Comparison of ENCODE assay signal across 21 cellular contexts in the genomic region with DNA sequence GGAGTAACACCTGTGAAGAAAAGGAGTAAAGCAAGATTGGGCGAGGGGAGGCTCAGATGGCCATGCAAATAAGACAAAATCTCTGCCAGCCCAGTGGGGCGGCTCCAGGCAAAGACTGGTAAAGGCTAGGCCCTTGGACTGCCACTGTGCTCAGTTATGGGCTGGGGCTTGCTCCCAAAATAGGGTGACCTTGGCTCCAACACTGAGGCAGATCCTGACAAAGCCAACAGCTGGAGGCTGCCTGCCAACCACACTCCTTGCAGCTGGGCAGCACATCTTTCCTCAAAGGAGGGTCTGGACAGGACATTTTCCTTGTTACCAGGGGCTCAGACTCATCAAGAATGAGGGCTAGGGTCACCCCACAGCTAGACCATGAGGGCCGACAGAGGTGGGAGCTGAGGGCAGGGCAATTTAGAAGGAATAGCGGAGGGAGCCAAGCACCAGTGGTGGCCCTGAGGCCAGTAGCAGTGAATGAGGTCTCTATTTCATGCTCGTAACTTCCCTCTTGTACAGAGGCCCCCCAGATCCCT.
DNase-seq lines count a peak whose midpoint lies in the region; ATAC-seq, FAIRE-seq and TF ChIP-seq lines count a peak whose summit lies in the region.
"Had no signal": no experiment of that assay in that cellular context is flagged by ENCODE, and none has a peak within 500 bp of the region (broad histone marks: within the 10 kb centered on the region; RNA-seq: fewer than 3 reads in every experiment).

No MANE protein-coding gene starts in this region.

- H3K27me3 Mint-ChIP-seq in HFFc6 (ENCODE audit: insufficient read depth): peaks cover 3% of the 10 kb centered on the region
- peaks cover 8% of the 10 kb centered on the region for H3K27me3 Mint-ChIP-seq in astrocyte (ENCODE audit: low read depth, unreplicated experiment)

- DNase-seq in HFFc6 (no peak), astrocyte (ENCODE audit: low read depth) (no peak), left ventricle myocardium superior (no peak), spleen (no peak), GM12891 (ENCODE audit: insufficient read length, low spot score) (no peak), LoVo (ENCODE audit: low spot score) (no peak)
- DNase-seq: activated CD4-positive, alpha-beta T cell treated with anti-CD3 and anti-CD28 coated beads for 48 hours; activated naive CD4-positive, alpha-beta T cell treated with anti-CD3 and anti-CD28 coated beads, Interleukin-2, amount 10 ng/mL, durations not matched to agents 7 days and 5 days; amniotic stem cell; DMS153; NCI-H1694 treated with DMSO at 0.1 percent for 48 hours; NCI-H524 treated with DMSO at 0.1 percent for 48 hours; nucleus accumbens; stimulated activated CD4-positive, alpha-beta T cell treated with anti-CD3 and anti-CD28 coated beads, Interleukin-4, amount 100 ng/mL, for 4 hours had no signal

- peak overlapping the region; percentile 80 for H3K27ac ChIP-seq in astrocyte (ENCODE audit: low read depth, low read length)
- H3K27ac ChIP-seq in spleen: peak overlapping the region in 5 of 8 donors; percentile 30 to 69 (median 59)
- H3K27ac ChIP-seq: KMS-11, thyroid gland, VCaP had no signal

- no peaks in the 10 kb centered on the region for H3K79me2 ChIP-seq in astrocyte (ENCODE audit: insufficient read depth, low read length)

- H3K9ac ChIP-seq in astrocyte (ENCODE audit: low read length): peak overlapping the region; percentile 18
- H3K9ac ChIP-seq: KMS-11 had no signal

- H3K36me3 ChIP-seq in astrocyte (ENCODE audit: insufficient read depth, low read length): no peaks in the 10 kb centered on the region
- no peaks in the 10 kb centered on the region for H3K36me3 ChIP-seq in spleen
- H3K36me3 ChIP-seq: thyroid gland had no signal

- no peaks in the 10 kb centered on the region for H4K20me1 ChIP-seq in astrocyte (ENCODE audit: insufficient read depth, low read length)

- ATAC-seq in left ventricle myocardium superior: peak; percentile 42
- ATAC-seq in HG03571 (IDR thresholded peaks at IDR 0.05; ENCODE audit: unreplicated experiment): no peak

- FAIRE-seq in astrocyte (lab: Jason Lieb, UNC) (no peak), GM12891 (lab: Jason Lieb, UNC) (no peak)
- FAIRE-seq: bronchial epithelial cell had no signal

- H2AFZ ChIP-seq in astrocyte (ENCODE audit: low read depth, low read length): peak overlapping the region; percentile 72

- H3K4me2 ChIP-seq in astrocyte (ENCODE audit: low read length): peak overlapping the region; percentile 27
- H3K4me2 ChIP-seq: KMS-11 had no signal

- H3K9me3 Mint-ChIP-seq in HFFc6 (no peaks in the 10 kb centered on the region), astrocyte (ENCODE audit: unreplicated experiment) (peaks cover 4% of the 10 kb centered on the region)
- H3K9me3 Mint-ChIP-seq: activated naive CD4-positive, alpha-beta T cell treated with anti-CD3 and anti-CD28 coated beads, Interleukin-2, amount 10 ng/mL, durations not matched to agents 7 days and 5 days; memory B cell; stimulated activated naive CD8-positive, alpha-beta T cell treated with anti-CD3 and anti-CD28 coated beads, Interleukin-15, Interleukin-2, amounts not matched to agents 100 ng/mL and 50 ng/mL, for 24 hours had no signal

- H3K27ac Mint-ChIP-seq in HFFc6 (peak overlapping the region; percentile 87), astrocyte (ENCODE audit: unreplicated experiment) (peak overlapping the region; percentile 59)
- H3K27ac Mint-ChIP-seq: activated naive CD4-positive, alpha-beta T cell treated with anti-CD3 and anti-CD28 coated beads, Interleukin-2, amount 10 ng/mL, durations not matched to agents 7 days and 5 days; memory B cell; stimulated activated naive CD8-positive, alpha-beta T cell treated with anti-CD3 and anti-CD28 coated beads, Interleukin-15, Interleukin-2, amounts not matched to agents 100 ng/mL and 50 ng/mL, for 24 hours had no signal

- H3K4me1 Mint-ChIP-seq in HFFc6 (ENCODE audit: low read depth) (peaks cover 27% of the 10 kb centered on the region), astrocyte (ENCODE audit: low read depth, unreplicated experiment) (peaks cover 17% of the 10 kb centered on the region)

- no peak overlapping the region for H3K4me3 Mint-ChIP-seq in HFFc6
- no peak overlapping the region for H3K4me3 Mint-ChIP-seq in astrocyte (ENCODE audit: unreplicated experiment)
- H3K4me3 Mint-ChIP-seq: activated naive CD4-positive, alpha-beta T cell treated with anti-CD3 and anti-CD28 coated beads, Interleukin-2, amount 10 ng/mL, durations not matched to agents 7 days and 5 days; memory B cell; stimulated activated naive CD8-positive, alpha-beta T cell treated with anti-CD3 and anti-CD28 coated beads, Interleukin-15, Interleukin-2, amounts not matched to agents 100 ng/mL and 50 ng/mL, for 24 hours had no signal

- H3K27me3 ChIP-seq in astrocyte (ENCODE audit: insufficient read depth, low read length): no peaks in the 10 kb centered on the region
- H3K27me3 ChIP-seq in spleen (replicated peaks in 1 of 7): peaks cover 0 to 37% (median 0%) of the 10 kb centered on the region in 7 donors
- H3K27me3 ChIP-seq: thyroid gland had no signal

- WGBS in spleen, 5 donors: 67 to 85% (median 76%) methylated on average over 5 of the region's 5 CpGs

- H3K4me3 ChIP-seq in astrocyte (ENCODE audit: insufficient read depth, low read depth, low read length) (no peak overlapping the region), spleen (no peak overlapping the region)
- H3K4me3 ChIP-seq: thyroid gland had no signal

- TF ChIP-seq POLR2A in spleen (IDR thresholded peaks at IDR 0.05): no peak
- TF ChIP-seq POLR2A in GM12891 (IDR thresholded peaks at IDR 0.05; ENCODE audit: low read depth, low read length): no peak

- peaks cover 20% of the 10 kb centered on the region for H3K4me1 ChIP-seq in astrocyte (ENCODE audit: insufficient read depth, low read length)
- H3K4me1 ChIP-seq in spleen: peaks cover 8 to 36% (median 19%) of the 10 kb centered on the region in 6 donors
- H3K4me1 ChIP-seq: thyroid gland had no signal

- intact Hi-C loops in left ventricle myocardium superior (cut with micrococcal nuclease): no loop called here
- intact Hi-C loops in spleen (cut with DNase I; ENCODE audit: low total_unique reads): no loop called here

- TF ChIP-seq CTCF in HFFc6 (IDR thresholded peaks at IDR 0.05) (no peak), astrocyte (IDR thresholded peaks at IDR 0.05; ENCODE audit: insufficient read depth, low read depth, low read length) (no peak), spleen (IDR thresholded peaks at IDR 0.05 in 8 of 11, conservative IDR thresholded peaks at IDR 0.05 in 3 of 11) (no peak)

- no peaks in the 10 kb centered on the region for H3K36me3 Mint-ChIP-seq in HFFc6 (ENCODE audit: low read depth)
- peaks cover 2% of the 10 kb centered on the region for H3K36me3 Mint-ChIP-seq in astrocyte (ENCODE audit: low read depth, unreplicated experiment)
- H3K36me3 Mint-ChIP-seq: activated naive CD4-positive, alpha-beta T cell treated with anti-CD3 and anti-CD28 coated beads, Interleukin-2, amount 10 ng/mL, durations not matched to agents 7 days and 5 days; memory B cell had no signal

- no peaks in the 10 kb centered on the region for H3K9me3 ChIP-seq in astrocyte (ENCODE audit: insufficient read depth, low read depth, low read length)
- H3K9me3 ChIP-seq in spleen: no peaks in the 10 kb centered on the region
- H3K9me3 ChIP-seq: thyroid gland had no signal

TF ChIP-seq in GM12891, 5 proteins besides CTCF, POLR2A, EP300 and RAD21:
- TF ChIP-seq POLR2AphosphoS5 (IDR thresholded peaks at IDR 0.05; ENCODE audit: low read depth, low read length) (no peak), POU2F2 (IDR thresholded peaks at IDR 0.05; ENCODE audit: low read depth, low read length) (no peak), TAF1 (IDR thresholded peaks at IDR 0.05; ENCODE audit: low read depth, low read length) (no peak), SPI1 (IDR thresholded peaks at IDR 0.05; ENCODE audit: low read depth, low read length) (no peak), PAX5 (IDR thresholded peaks at IDR 0.05; ENCODE audit: insufficient read depth, low read length, severe bottlenecking) (no peak)
